10 cellular contexts compared by ENCODE assay signal in the genomic region with DNA sequence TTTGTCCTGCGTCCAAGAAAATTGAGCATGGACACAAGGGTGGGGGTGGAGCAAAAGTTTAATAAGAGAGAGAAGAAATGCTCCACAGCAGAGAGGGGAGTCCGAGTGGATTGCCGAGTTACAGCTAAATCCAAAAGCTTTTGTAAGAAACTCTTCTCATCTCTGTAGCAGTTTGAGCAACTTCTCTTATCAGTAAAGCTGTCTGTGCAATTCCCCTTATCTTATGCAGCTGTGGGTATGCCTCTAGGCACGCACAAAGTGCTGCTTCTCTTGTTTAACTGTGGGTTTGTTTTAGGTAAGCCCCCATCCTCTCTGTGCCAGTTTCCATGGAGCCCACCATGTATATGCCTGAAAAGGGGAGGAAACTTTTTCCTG. TPM values are rescaled to one million over a fixed set of nuclear protein-coding genes. Genes with fewer than 3 reads are reported as not detected.
A peak's percentile ranks its signal among the peaks of the same experiment; 100 is the strongest.
DNase-seq lines count a peak whose midpoint lies in the region; ATAC-seq, FAIRE-seq and TF ChIP-seq lines count a peak whose summit lies in the region.
"Had no signal": no experiment of that assay in that cellular context is flagged by ENCODE, and none has a peak within 500 bp of the region (broad histone marks: within the 10 kb centered on the region; RNA-seq: fewer than 3 reads in every experiment).

No MANE protein-coding gene starts in this region.

- peak overlapping the region; percentile 30 for H3K27ac Mint-ChIP-seq in activated T-cell treated with anti-CD3 and anti-CD28 coated beads, Interleukin-2, amount 50 U/mL, for 24 hours
- H3K27ac Mint-ChIP-seq in natural killer cell treated with Interleukin-12 subunit alpha and Interleukin-12 subunit beta and Interleukin-15 and Interleukin-18, amount 100 ng/mL, for 72 hours, result peak overlapping the region in 1 of 2 donors; percentile 70

- H3K9me3 Mint-ChIP-seq in activated T-cell treated with anti-CD3 and anti-CD28 coated beads, Interleukin-2, amount 50 U/mL, for 24 hours, result peaks cover 15% of the 10 kb centered on the region
- no peaks in the 10 kb centered on the region for H3K9me3 Mint-ChIP-seq in natural killer cell treated with Interleukin-12 subunit alpha and Interleukin-12 subunit beta and Interleukin-15 and Interleukin-18, amount 100 ng/mL, for 72 hours

- no peak for TF ChIP-seq CTCF in GM12878 (IDR thresholded peaks at IDR 0.05 in 2 of 3, conservative IDR thresholded peaks at IDR 0.05 in 1 of 3; ENCODE audit: control insufficient read depth in 2 of 3, extremely low read depth in 1 of 3, insufficient read depth in 1 of 3, low read depth in 3 of 3, low read length in 3 of 3)

- TF ChIP-seq POLR2A in GM12878 (IDR thresholded peaks at IDR 0.05; ENCODE audit: low read depth, low read length), result no peak

- DNase-seq in activated T-cell treated with anti-CD3 and anti-CD28 coated beads, Interleukin-2, amount 50 U/mL, for 24 hours, result no peak
- DNase-seq in activated T-cell treated with anti-CD3 and anti-CD28 coated beads, Interleukin-2, amount 50 U/mL, for 48 hours, result no peak
- DNase-seq in GM12878 (ENCODE audit: low read depth, low spot score), result no peak
- DNase-seq in natural killer cell treated with Interleukin-12 subunit alpha and Interleukin-12 subunit beta and Interleukin-15 and Interleukin-18, amount 100 ng/mL, for 72 hours (ENCODE audit: low spot score), result no peak
- DNase-seq in NCI-H82 (lab: John Stamatoyannopoulos, UW), result no peak
- DNase-seq in SW480 (ENCODE audit: low spot score), result no peak

- peak overlapping the region; percentile 24; the same call in 1 of the 2 replicates for H2AFZ ChIP-seq in GM12878 (ENCODE audit: control insufficient read depth, low read depth, low read length)

- H3K79me2 ChIP-seq in GM12878 (ENCODE audit: control insufficient read depth, insufficient read depth, low read length), result no peaks in the 10 kb centered on the region; the same call in none of the 2 replicates

- H3K27me3 ChIP-seq in HUES48 (ENCODE audit: control insufficient read depth, insufficient read depth, low read length) (no peaks in the 10 kb centered on the region), GM12878 (replicated peaks in 1 of 2; ENCODE audit: control insufficient read depth in 2 of 2, insufficient read depth in 2 of 2, low read length in 1 of 2) (no peaks in the 10 kb centered on the region)

- RAD21 ChIA-PET in GM12878 (lab: Charles Lee; ENCODE audit: unreplicated experiment), result interaction anchor here (1.8 kb wide), 1 partner anchor 12 kb away, joined by 5 read pairs; no protein-coding TSS in a partner anchor

- H3K36me3 Mint-ChIP-seq in activated T-cell treated with anti-CD3 and anti-CD28 coated beads, Interleukin-2, amount 50 U/mL, for 24 hours (ENCODE audit: low read depth), result peaks cover 17% of the 10 kb centered on the region
- H3K36me3 Mint-ChIP-seq in natural killer cell treated with Interleukin-12 subunit alpha and Interleukin-12 subunit beta and Interleukin-15 and Interleukin-18, amount 100 ng/mL, for 72 hours, result peaks cover 5% of the 10 kb centered on the region

- H3K36me3 ChIP-seq in HUES48 (ENCODE audit: control insufficient read depth, insufficient read depth, low read length) (peaks cover 5% of the 10 kb centered on the region), GM12878 (ENCODE audit: control insufficient read depth in 2 of 2, insufficient read depth in 2 of 2, low read length in 1 of 2) (no peaks in the 10 kb centered on the region; a peak in 1 of 4 replicates)

- no peaks in the 10 kb centered on the region for H4K20me1 ChIP-seq in GM12878 (ENCODE audit: control insufficient read depth, insufficient read depth)

- no peak for FAIRE-seq in GM12878 (lab: Jason Lieb, UNC)
- FAIRE-seq: endothelial cell of umbilical vein had no signal

- POLR2A ChIA-PET in GM12878 (lab: Charles Lee), result no interaction called here

- peaks cover 15% of the 10 kb centered on the region for H3K4me1 Mint-ChIP-seq in activated T-cell treated with anti-CD3 and anti-CD28 coated beads, Interleukin-2, amount 50 U/mL, for 24 hours (ENCODE audit: low read depth)
- H3K4me1 Mint-ChIP-seq in natural killer cell treated with Interleukin-12 subunit alpha and Interleukin-12 subunit beta and Interleukin-15 and Interleukin-18, amount 100 ng/mL, for 72 hours (ENCODE audit: low read depth in 2 of 2), result peaks cover 18 to 23% of the 10 kb centered on the region in 2 donors

- no peak overlapping the region for H3K4me3 Mint-ChIP-seq in activated T-cell treated with anti-CD3 and anti-CD28 coated beads, Interleukin-2, amount 50 U/mL, for 24 hours
- peak overlapping the region; percentile 69 for H3K4me3 Mint-ChIP-seq in natural killer cell treated with Interleukin-12 subunit alpha and Interleukin-12 subunit beta and Interleukin-15 and Interleukin-18, amount 100 ng/mL, for 72 hours

- H3K4me3 ChIP-seq in HUES48 (ENCODE audit: low read depth, low read length) (no peak overlapping the region), GM12878 (no peak overlapping the region)

- ATAC-seq in GM12878, result no peak
- peak in 1 of 2 donors; percentile 46 for ATAC-seq in natural killer cell treated with Interleukin-12 subunit alpha and Interleukin-12 subunit beta and Interleukin-15 and Interleukin-18, amount 100 ng/mL, for 72 hours
- ATAC-seq in GM21515 (IDR thresholded peaks at IDR 0.05; ENCODE audit: unreplicated experiment), result no peak

- CTCF ChIA-PET in GM12878 (lab: Yijun Ruan, JAX), result interaction anchor here (0.6 to 9.3 kb wide), 7 partner anchors 11 to 276 kb away, joined by 3 to 146 read pairs (median 5); no protein-coding TSS in a partner anchor

- H3K9ac ChIP-seq in HUES48 (ENCODE audit: low read depth, low read length) (no peak overlapping the region), GM12878 (ENCODE audit: control insufficient read depth, insufficient read depth, low read length) (no peak overlapping the region)

- SMC1A ChIA-PET in GM12878 (lab: Charles Lee; ENCODE audit: uncharacterized antibody, unreplicated experiment), result interaction anchor here (0.7 to 1.7 kb wide), 6 partner anchors 12 to 262 kb away, joined by 3 to 8 read pairs (median 5); no protein-coding TSS in a partner anchor

- no TSS peak for BruUV-seq in GM12878 (replicated peaks; lab: Mats Ljungman, UMichigan)

- H3K4me1 ChIP-seq in HUES48 (ENCODE audit: control insufficient read depth, insufficient read depth, low read length) (no peaks in the 10 kb centered on the region), GM12878 (ENCODE audit: control insufficient read depth, insufficient read depth, low read length) (peaks cover 5% of the 10 kb centered on the region; the same call in 1 of the 2 replicates)

- H3K9me3 ChIP-seq in HUES48 (ENCODE audit: control insufficient read depth, insufficient read depth, low read length) (peaks cover 22% of the 10 kb centered on the region), GM12878 (replicated peaks; ENCODE audit: control insufficient read depth, insufficient read depth, low read length) (peaks cover 9% of the 10 kb centered on the region; the same call in 2 of the 3 replicates)

- intact Hi-C loops in GM12878 (cut with micrococcal nuclease; ENCODE audit: unreplicated experiment), result no loop called here

- TF ChIP-seq EP300 in GM12878 (IDR thresholded peaks at IDR 0.05; ENCODE audit: borderline replicate concordance in 1 of 2, control insufficient read depth in 1 of 2, low read depth in 2 of 2, low read length in 2 of 2), result no peak

- WGBS in GM12878 (ENCODE audit: insufficient coverage, insufficient replicate concordance, low lambda C conversion rate, missing lambda C conversion rate), result 81% methylated on average over 4 of the region's 4 CpGs

- H3K27me3 Mint-ChIP-seq in activated T-cell treated with anti-CD3 and anti-CD28 coated beads, Interleukin-2, amount 50 U/mL, for 24 hours, result no peaks in the 10 kb centered on the region
- no peaks in the 10 kb centered on the region for H3K27me3 Mint-ChIP-seq in natural killer cell treated with Interleukin-12 subunit alpha and Interleukin-12 subunit beta and Interleukin-15 and Interleukin-18, amount 100 ng/mL, for 72 hours
- H3K27me3 Mint-ChIP-seq: IgD-negative memory B cell had no signal

- H3K27ac ChIP-seq in HUES48 (ENCODE audit: low read depth, low read length), result peak overlapping the region; percentile 31
- H3K27ac ChIP-seq in GM12878 (ENCODE audit: control insufficient read depth, insufficient read depth), result peak overlapping the region; percentile 7

- no peak for TF ChIP-seq RAD21 in GM12878 (IDR thresholded peaks at IDR 0.05; ENCODE audit: insufficient read depth, low read depth, low read length)

- peak overlapping the region; percentile 64 for H3K4me2 ChIP-seq in GM12878 (ENCODE audit: control insufficient read depth, insufficient read depth)

- in situ Hi-C loops in GM12878 (cut with MboI), result no loop called here

TF ChIP-seq in GM12878, 131 proteins besides CTCF, POLR2A, EP300 and RAD21 (continues in another document):
- TF ChIP-seq JUND (IDR thresholded peaks at IDR 0.05; ENCODE audit: low read depth, low read length), result no peak
- TF ChIP-seq WRNIP1 (IDR thresholded peaks at IDR 0.05; ENCODE audit: borderline replicate concordance, low read depth, low read length), result no peak

RNA-seq across cellular contexts. Expression of gene HMGB2, which starts 44.8 kb away (rescaled TPM):
- 48.0 and 49.1 TPM in 2 replicates for total RNA-seq in GM12878 (2013; cell fraction: nucleolus; rRNA removed)
- total RNA-seq in GM12878 (2014; rRNA removed) (260 and 307 TPM in 2 replicates), GM12878 (2014; rRNA removed; fragmentation: Illumina TruSeq; extraction: Trizol) (580 and 598 TPM in 2 replicates), GM12878 (2021) (314 and 323 TPM in 2 replicates)
- polyA plus RNA-seq in GM12878 (2011; ENCODE audit: low read depth), result 338 TPM
- polyA plus RNA-seq in GM12878 (2011; rRNA removed) (420 and 773 TPM in 2 replicates), GM12878 (2014; fragmentation: Illumina TruSeq; extraction: Trizol) (756 and 851 TPM in 2 replicates), GM12878 (2014; fragmentation: Nextera tagmentation; extraction: Ambion mirVana) (100 to 1,000 TPM; 858 to 954 TPM), GM12878 (2014; rRNA removed) (358 and 471 TPM in 2 replicates), GM12878 (2016; fragmentation: Nextera tagmentation; extraction: Ambion mirVana) (100 to 1,000 TPM; 931 to 961 TPM)
- 127 and 140 TPM in 2 replicates for polyA plus RNA-seq in GM12878 (2011; cell fraction: cytosol; rRNA removed)
- 103 and 152 TPM in 2 replicates for polyA plus RNA-seq in GM12878 (2011; cell fraction: nucleus; rRNA removed)
- 382 and 414 TPM in 2 replicates for polyA plus RNA-seq in GM12878 (2012)
- polyA minus RNA-seq in GM12878 (2011; rRNA and poly(A)+ RNA removed), result 62.3 and 71.0 TPM in 2 replicates
- polyA minus RNA-seq in GM12878 (2011; cell fraction: cytosol; rRNA and poly(A)+ RNA removed), result 49.4 and 65.2 TPM in 2 replicates
- polyA minus RNA-seq in GM12878 (2011; cell fraction: nucleus; rRNA and poly(A)+ RNA removed), result 36.6 and 52.7 TPM in 2 replicates
- total RNA-seq in natural killer cell treated with Interleukin-12 subunit alpha and Interleukin-12 subunit beta and Interleukin-15 and Interleukin-18, amount 100 ng/mL, for 72 hours, result 100 to 1,000 TPM; 256 to 524 TPM
